Comparison of ENCODE assay signal across 11 cellular contexts in the genomic region with DNA sequence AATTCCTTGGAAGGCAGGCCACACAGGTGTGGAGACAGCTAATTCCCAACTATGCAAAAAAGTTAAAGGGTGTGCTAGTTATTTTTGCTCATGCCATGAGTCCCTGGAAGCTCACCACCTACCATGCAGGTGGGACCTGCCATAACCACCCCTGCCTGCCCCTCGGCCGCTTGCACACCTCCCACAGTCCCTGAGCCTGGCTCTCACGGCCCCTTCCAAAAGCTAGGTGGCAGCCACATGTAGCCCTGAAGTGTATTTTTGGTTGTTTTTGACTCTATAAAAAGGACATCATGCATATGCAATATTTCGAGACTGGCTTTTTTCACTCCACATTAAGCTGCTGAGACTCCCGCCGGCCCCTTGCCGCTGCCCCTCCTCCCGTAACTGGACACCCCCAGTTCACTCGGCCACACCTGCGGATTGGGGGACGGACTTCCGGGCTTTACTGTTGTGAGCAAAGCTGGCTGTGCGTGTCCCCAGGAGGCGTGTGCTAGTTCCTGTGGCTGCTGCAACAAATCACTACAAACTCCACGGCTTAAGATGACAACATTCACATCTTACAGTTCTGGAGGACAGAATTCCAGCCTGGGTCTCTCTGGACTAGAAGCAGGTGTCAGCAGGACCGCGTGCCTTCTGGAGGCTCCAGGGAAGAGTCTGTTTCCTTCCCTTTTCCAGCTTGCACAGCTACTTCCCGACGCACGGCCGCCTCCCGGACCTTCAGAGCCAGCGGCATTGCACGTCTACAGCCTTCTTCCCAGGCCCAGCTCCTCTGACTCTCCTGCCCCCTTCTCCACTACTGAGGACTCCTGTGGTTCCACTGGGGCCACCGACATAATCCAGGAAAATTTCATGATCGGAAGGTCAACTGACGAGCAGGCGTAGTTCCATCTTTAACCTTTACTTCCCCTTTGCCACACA. TPM values are rescaled to one million over a fixed set of nuclear protein-coding genes. Genes with fewer than 3 reads are reported as not detected.
A peak's percentile ranks its signal among the peaks of the same experiment; 100 is the strongest.
DNase-seq lines count a peak whose midpoint lies in the region; ATAC-seq and TF ChIP-seq lines count a peak whose summit lies in the region.
"Had no signal": no experiment of that assay in that cellular context is flagged by ENCODE, and none has a peak within 500 bp of the region (broad histone marks: within the 10 kb centered on the region; RNA-seq: fewer than 3 reads in every experiment).

No MANE protein-coding gene starts in this region.

- H3K27ac Mint-ChIP-seq in activated naive CD8-positive, alpha-beta T cell, result no peak overlapping the region
- no peak overlapping the region for H3K27ac Mint-ChIP-seq in activated naive CD8-positive, alpha-beta T cell treated with anti-CD3 and anti-CD28 coated beads, Interleukin-2, amount 50 U/mL, for 24 hours
- H3K27ac Mint-ChIP-seq in activated T-cell treated with anti-CD3 and anti-CD28 coated beads, Interleukin-2, amount 50 U/mL, for 72 hours, result no peak overlapping the region

- no peak for TF ChIP-seq EP300 in upper lobe of left lung (IDR thresholded peaks at IDR 0.05)

- H3K9me3 ChIP-seq in upper lobe of left lung, result no peaks in the 10 kb centered on the region

- H3K27me3 Mint-ChIP-seq in activated naive CD8-positive, alpha-beta T cell, result peaks cover 3% of the 10 kb centered on the region
- H3K27me3 Mint-ChIP-seq in activated naive CD8-positive, alpha-beta T cell treated with anti-CD3 and anti-CD28 coated beads, Interleukin-2, amount 50 U/mL, for 24 hours, result peaks cover 22% of the 10 kb centered on the region
- H3K27me3 Mint-ChIP-seq in activated T-cell treated with anti-CD3 and anti-CD28 coated beads, Interleukin-2, amount 50 U/mL, for 72 hours (ENCODE audit: low read depth), result peaks cover 18% of the 10 kb centered on the region

- peaks cover 16% of the 10 kb centered on the region for H3K4me1 Mint-ChIP-seq in activated naive CD8-positive, alpha-beta T cell (ENCODE audit: low read depth)
- H3K4me1 Mint-ChIP-seq in activated naive CD8-positive, alpha-beta T cell treated with anti-CD3 and anti-CD28 coated beads, Interleukin-2, amount 50 U/mL, for 24 hours, result peaks cover 23% of the 10 kb centered on the region
- peaks cover 28% of the 10 kb centered on the region for H3K4me1 Mint-ChIP-seq in activated T-cell treated with anti-CD3 and anti-CD28 coated beads, Interleukin-2, amount 50 U/mL, for 72 hours (ENCODE audit: low read depth)

- H3K36me3 Mint-ChIP-seq in activated naive CD8-positive, alpha-beta T cell, result peaks cover 2% of the 10 kb centered on the region
- no peaks in the 10 kb centered on the region for H3K36me3 Mint-ChIP-seq in activated naive CD8-positive, alpha-beta T cell treated with anti-CD3 and anti-CD28 coated beads, Interleukin-2, amount 50 U/mL, for 24 hours (ENCODE audit: low read depth)
- no peaks in the 10 kb centered on the region for H3K36me3 Mint-ChIP-seq in activated T-cell treated with anti-CD3 and anti-CD28 coated beads, Interleukin-2, amount 50 U/mL, for 72 hours (ENCODE audit: insufficient read depth in 2 of 2)

- no peaks in the 10 kb centered on the region for H3K9me3 Mint-ChIP-seq in activated naive CD8-positive, alpha-beta T cell (ENCODE audit: low read depth)
- H3K9me3 Mint-ChIP-seq in activated naive CD8-positive, alpha-beta T cell treated with anti-CD3 and anti-CD28 coated beads, Interleukin-2, amount 50 U/mL, for 24 hours, result no peaks in the 10 kb centered on the region
- no peaks in the 10 kb centered on the region for H3K9me3 Mint-ChIP-seq in activated T-cell treated with anti-CD3 and anti-CD28 coated beads, Interleukin-2, amount 50 U/mL, for 72 hours

- H3K4me1 ChIP-seq in upper lobe of left lung, result peaks cover 4 to 20% (median 7%) of the 10 kb centered on the region in 4 donors

- H3K4me3 Mint-ChIP-seq in activated naive CD8-positive, alpha-beta T cell, result peak overlapping the region; percentile 13
- H3K4me3 Mint-ChIP-seq in activated naive CD8-positive, alpha-beta T cell treated with anti-CD3 and anti-CD28 coated beads, Interleukin-2, amount 50 U/mL, for 24 hours, result no peak overlapping the region
- peak overlapping the region; percentile 23 to 52 for H3K4me3 Mint-ChIP-seq in activated T-cell treated with anti-CD3 and anti-CD28 coated beads, Interleukin-2, amount 50 U/mL, for 72 hours

- no peaks in the 10 kb centered on the region for H3K36me3 ChIP-seq in upper lobe of left lung

- peak overlapping the region in 3 of 4 donors; percentile 5 to 25 (median 13) for H3K4me3 ChIP-seq in upper lobe of left lung
- H3K4me3 ChIP-seq: SK-N-MC had no signal

- DNase-seq in activated naive CD8-positive, alpha-beta T cell treated with anti-CD3 and anti-CD28 coated beads, Interleukin-2, amount 50 U/mL, for 24 hours, result no peak
- DNase-seq in activated T-cell treated with anti-CD3 and anti-CD28 coated beads, Interleukin-2, amount 50 U/mL, for 72 hours, result no peak
- peak; percentile 29 for DNase-seq in kidney tubule cell (ENCODE audit: low spot score)
- DNase-seq in upper lobe of left lung, result peak in 1 of 2 donors; percentile 40
- no peak for DNase-seq in stimulated activated CD4-positive, alpha-beta T cell treated with anti-CD3 and anti-CD28 coated beads, Interleukin-1b, Interleukin-23, amount 100 ng/mL, for 48 hours
- no peak for DNase-seq in Kasumi-1 (lab: John Stamatoyannopoulos, UW)
- no peak for DNase-seq in NCI-H82 treated with DMSO at 0.1 percent for 48 hours (lab: John Stamatoyannopoulos, UW; ENCODE audit: unreplicated experiment)

- ATAC-seq in activated naive CD8-positive, alpha-beta T cell treated with anti-CD3 and anti-CD28 coated beads, Interleukin-2, amount 50 U/mL, for 24 hours, result no peak
- ATAC-seq in activated T-cell treated with anti-CD3 and anti-CD28 coated beads, Interleukin-2, amount 50 U/mL, for 72 hours (replicated peaks in 1 of 2), result peak; percentile 60 to 71
- ATAC-seq in upper lobe of left lung (ENCODE audit: low FRiP score in 2 of 2), result peak in 1 of 2 donors; percentile 43

- TF ChIP-seq POLR2A in upper lobe of left lung (IDR thresholded peaks at IDR 0.05), result no peak

- H3K27me3 ChIP-seq in upper lobe of left lung, result no peaks in the 10 kb centered on the region

- WGBS in upper lobe of left lung, 2 donors, result 21 to 35% methylated on average over 25 to 28 of the region's 28 CpGs

- TF ChIP-seq CTCF in upper lobe of left lung (IDR thresholded peaks at IDR 0.05), result no peak

- H3K27ac ChIP-seq in upper lobe of left lung, result no peak overlapping the region
- H3K27ac ChIP-seq: SK-N-MC had no signal

RNA-seq across cellular contexts. Expression of a gene that starts 24.8 kb away (rescaled TPM):
- 10 to 100 TPM; 14.4 to 24.4 TPM for total RNA-seq in activated T-cell treated with anti-CD3 and anti-CD28 coated beads, Interleukin-2, amount 50 U/mL, for 72 hours
- 10 to 100 TPM; 10.8 to 51.3 (median 15.2) TPM for total RNA-seq in upper lobe of left lung

RNA-seq across cellular contexts. Expression of a gene that starts 25.1 kb away (rescaled TPM):
- total RNA-seq in activated T-cell treated with anti-CD3 and anti-CD28 coated beads, Interleukin-2, amount 50 U/mL, for 72 hours, result not detected
- 10 to 100 TPM in 3 of 6 donors, 1 to 10 TPM in 2, under 1 TPM in 1; 0.57 to 24.7 (median 9.3) TPM for total RNA-seq in upper lobe of left lung
- total RNA-seq: HT1080, mesenteric fat pad had no signal
